In genomic region chr13:113161433-113161832, GRCh38 we compare ENCODE assay signal across 1 cellular context.
A peak's percentile ranks its signal among the peaks of the same experiment; 100 is the strongest.
TF ChIP-seq lines count a peak whose summit lies in the region.

No MANE protein-coding gene starts in this region.

TF ChIP-seq in K562, 482 proteins besides CTCF, POLR2A, EP300 and RAD21:
- TF ChIP-seq POLR2G (IDR thresholded peaks at IDR 0.05; ENCODE audit: low read depth, low read length) (0 out of 2 replicates have a peak, but pooled peaks have one; percentile 22), RNF219 (CRISPR knock-in tag; IDR thresholded peaks at IDR 0.05) (no peak)
TF ChIP-seq in K562: peak in this region for 1.
